In genomic region chr10:73742454-73742734, GRCh38 we compare ENCODE assay signal across 14 cellular contexts. TPM values are rescaled to one million over a fixed set of nuclear protein-coding genes. Genes with fewer than 3 reads are reported as not detected.
DNase-seq lines count a peak whose midpoint lies in the region; ATAC-seq and TF ChIP-seq lines count a peak whose summit lies in the region.
"Had no signal": no experiment of that assay in that cellular context is flagged by ENCODE, and none has a peak within 500 bp of the region (broad histone marks: within the 10 kb centered on the region; RNA-seq: fewer than 3 reads in every experiment).

No MANE protein-coding gene starts in this region.

- peaks cover 0 to 11% of the 10 kb centered on the region in 2 donors for H3K4me1 ChIP-seq in aorta (ENCODE audit: control insufficient read depth in 1 of 2, insufficient read depth in 2 of 2, low read length in 2 of 2)

- no peak overlapping the region for H3K9ac ChIP-seq in SU-DHL-6 (ENCODE audit: low read length)

- H3K9me3 Mint-ChIP-seq in activated T-cell treated with anti-CD3 and anti-CD28 coated beads, Interleukin-2, amount 50 U/mL, for 24 hours = no peaks in the 10 kb centered on the region
- H3K9me3 Mint-ChIP-seq in glutamatergic neuron (ENCODE audit: unreplicated experiment) = peaks cover 6% of the 10 kb centered on the region
- no peaks in the 10 kb centered on the region for H3K9me3 Mint-ChIP-seq in stimulated activated effector memory CD8-positive, alpha-beta T cell treated with anti-CD3 and anti-CD28 coated beads, Interleukin-12 subunit alpha, Interleukin-12 subunit beta, amount 100 ng/mL, for 72 hours
- H3K9me3 Mint-ChIP-seq: IgD-negative memory B cell had no signal

- no peaks in the 10 kb centered on the region for H3K27me3 ChIP-seq in SU-DHL-6 (ENCODE audit: low read length)
- no peaks in the 10 kb centered on the region for H3K27me3 ChIP-seq in aorta (ENCODE audit: control insufficient read depth in 1 of 2, insufficient read depth in 2 of 2, low read length in 1 of 2)
- H3K27me3 ChIP-seq: dorsolateral prefrontal cortex, upper lobe of left lung had no signal

- H4K20me1 ChIP-seq in SU-DHL-6 (ENCODE audit: low read depth, low read length) = no peaks in the 10 kb centered on the region; the same call in 1 of the 2 replicates

- peaks cover 73% of the 10 kb centered on the region for H3K36me3 Mint-ChIP-seq in activated T-cell treated with anti-CD3 and anti-CD28 coated beads, Interleukin-2, amount 50 U/mL, for 24 hours (ENCODE audit: low read depth)
- H3K36me3 Mint-ChIP-seq in glutamatergic neuron (ENCODE audit: unreplicated experiment) = no peaks in the 10 kb centered on the region
- peaks cover 75% of the 10 kb centered on the region for H3K36me3 Mint-ChIP-seq in stimulated activated effector memory CD8-positive, alpha-beta T cell treated with anti-CD3 and anti-CD28 coated beads, Interleukin-12 subunit alpha, Interleukin-12 subunit beta, amount 100 ng/mL, for 72 hours

- H3K4me3 ChIP-seq in SU-DHL-6 (ENCODE audit: insufficient read depth, low read length, poor library complexity, severe bottlenecking) = no peak overlapping the region
- no peak overlapping the region for H3K4me3 ChIP-seq in aorta (ENCODE audit: low read length in 2 of 2)

- ATAC-seq in stimulated activated effector memory CD8-positive, alpha-beta T cell treated with anti-CD3 and anti-CD28 coated beads, Interleukin-12 subunit alpha, Interleukin-12 subunit beta, amount 100 ng/mL, for 72 hours = no peak
- no peak for ATAC-seq in HG02852 (IDR thresholded peaks at IDR 0.05; ENCODE audit: unreplicated experiment)
- ATAC-seq in aorta (ENCODE audit: low FRiP score) = no peak

- intact Hi-C loops in aorta (cut with DNase I) = no loop called here

- no peak overlapping the region for H2AFZ ChIP-seq in SU-DHL-6 (ENCODE audit: low read depth, low read length, severe bottlenecking)

- TF ChIP-seq CTCF in SU-DHL-6 (IDR thresholded peaks at IDR 0.05; ENCODE audit: insufficient read depth, low read length, poor library complexity, severe bottlenecking) (no peak), glutamatergic neuron (IDR thresholded peaks at IDR 0.05; ENCODE audit: partially characterized antibody, unreplicated experiment) (no peak)

- H3F3A ChIP-seq in SU-DHL-6 (ENCODE audit: insufficient read depth) = no peaks in the 10 kb centered on the region

- H3K9me3 ChIP-seq in SU-DHL-6 (ENCODE audit: insufficient read depth, low read length) (no peaks in the 10 kb centered on the region), aorta (ENCODE audit: control insufficient read depth, low read length) (no peaks in the 10 kb centered on the region)
- H3K9me3 ChIP-seq: upper lobe of left lung had no signal

- no peak overlapping the region for H3K27ac ChIP-seq in SU-DHL-6 (ENCODE audit: low read depth, low read length)
- H3K27ac ChIP-seq in aorta (ENCODE audit: low read depth in 1 of 2, low read length in 2 of 2) = no peak overlapping the region

- peak overlapping the region; percentile 83 for H3K4me2 ChIP-seq in SU-DHL-6 (ENCODE audit: low read depth, low read length, poor library complexity, severe bottlenecking)

- H3K79me2 ChIP-seq in SU-DHL-6 (ENCODE audit: insufficient read depth, low read length) = peaks cover 49% of the 10 kb centered on the region

- peaks cover 40% of the 10 kb centered on the region for H3K4me1 Mint-ChIP-seq in activated T-cell treated with anti-CD3 and anti-CD28 coated beads, Interleukin-2, amount 50 U/mL, for 24 hours (ENCODE audit: low read depth)
- H3K4me1 Mint-ChIP-seq in glutamatergic neuron (ENCODE audit: low read depth, unreplicated experiment) = peaks cover 10% of the 10 kb centered on the region
- H3K4me1 Mint-ChIP-seq in stimulated activated effector memory CD8-positive, alpha-beta T cell treated with anti-CD3 and anti-CD28 coated beads, Interleukin-12 subunit alpha, Interleukin-12 subunit beta, amount 100 ng/mL, for 72 hours = peaks cover 33% of the 10 kb centered on the region

- DNase-seq in activated T-cell treated with anti-CD3 and anti-CD28 coated beads, Interleukin-2, amount 50 U/mL, for 24 hours = no peak
- DNase-seq in activated T-cell treated with anti-CD3 and anti-CD28 coated beads, Interleukin-2, amount 50 U/mL, for 1 hour = no peak
- DNase-seq in glutamatergic neuron = no peak
- DNase-seq in stimulated activated effector memory CD8-positive, alpha-beta T cell treated with anti-CD3 and anti-CD28 coated beads, Interleukin-12 subunit alpha, Interleukin-12 subunit beta, amount 100 ng/mL, for 72 hours (ENCODE audit: low spot score in 2 of 2) = no peak
- DNase-seq in GOT3 (lab: John Stamatoyannopoulos, UW) = no peak
- no peak for DNase-seq in aorta
- DNase-seq: amniotic stem cell, dorsolateral prefrontal cortex, NCI-H2029, SW 1271, upper lobe of left lung had no signal

- H3K9me2 ChIP-seq in SU-DHL-6 (replicated peaks; ENCODE audit: insufficient read depth, low read length) = no peaks in the 10 kb centered on the region

- H3K27me3 Mint-ChIP-seq in activated T-cell treated with anti-CD3 and anti-CD28 coated beads, Interleukin-2, amount 50 U/mL, for 24 hours = no peaks in the 10 kb centered on the region
- peaks cover 6% of the 10 kb centered on the region for H3K27me3 Mint-ChIP-seq in glutamatergic neuron (ENCODE audit: unreplicated experiment)
- H3K27me3 Mint-ChIP-seq: IgD-negative memory B cell had no signal

- H3K4me3 Mint-ChIP-seq in activated T-cell treated with anti-CD3 and anti-CD28 coated beads, Interleukin-2, amount 50 U/mL, for 24 hours = peak overlapping the region; percentile 96
- no peak overlapping the region for H3K4me3 Mint-ChIP-seq in glutamatergic neuron (ENCODE audit: unreplicated experiment)
- H3K4me3 Mint-ChIP-seq in stimulated activated effector memory CD8-positive, alpha-beta T cell treated with anti-CD3 and anti-CD28 coated beads, Interleukin-12 subunit alpha, Interleukin-12 subunit beta, amount 100 ng/mL, for 72 hours = peak overlapping the region; percentile 97

- 92 to 96% methylated on average over 5 of the region's 5 CpGs for WGBS in aorta, 2 donors

- no peaks in the 10 kb centered on the region for H3K36me3 ChIP-seq in SU-DHL-6 (ENCODE audit: low read length)
- H3K36me3 ChIP-seq in aorta (ENCODE audit: control insufficient read depth in 1 of 2, insufficient read depth in 2 of 2, low read length in 1 of 2) = no peaks in the 10 kb centered on the region

- peak overlapping the region; percentile 100 for H3K27ac Mint-ChIP-seq in activated T-cell treated with anti-CD3 and anti-CD28 coated beads, Interleukin-2, amount 50 U/mL, for 24 hours
- H3K27ac Mint-ChIP-seq in glutamatergic neuron (ENCODE audit: unreplicated experiment) = peak overlapping the region; percentile 100
- peak overlapping the region; percentile 100 for H3K27ac Mint-ChIP-seq in stimulated activated effector memory CD8-positive, alpha-beta T cell treated with anti-CD3 and anti-CD28 coated beads, Interleukin-12 subunit alpha, Interleukin-12 subunit beta, amount 100 ng/mL, for 72 hours

RNA-seq across cellular contexts. Expression of gene SEC24C, which starts 1.8 kb away (rescaled TPM):
- total RNA-seq in glutamatergic neuron (ENCODE audit: unreplicated experiment) (91.1 TPM), aorta (10 to 100 TPM; 61.4 to 69.3 TPM)
- polyA plus RNA-seq in aorta = 10 to 100 TPM; 13.5 to 49.4 TPM

RNA-seq across cellular contexts. Expression of gene CHCHD1, which starts 39.5 kb away (rescaled TPM):
- 30.9 TPM for total RNA-seq in glutamatergic neuron (ENCODE audit: unreplicated experiment)
- total RNA-seq in aorta = 10 to 100 TPM; 13.2 to 13.7 TPM
- 10 to 100 TPM; 30.2 to 58.9 TPM for polyA plus RNA-seq in aorta

RNA-seq across cellular contexts. Expression of gene ZSWIM8, which starts 43.0 kb away (rescaled TPM):
- 165 TPM for total RNA-seq in glutamatergic neuron (ENCODE audit: unreplicated experiment)
- total RNA-seq in aorta = 100 to 1,000 TPM; 116 to 137 TPM
- 100 to 1,000 TPM in 1 of 2 donors, 10 to 100 TPM in 1; 75.1 to 314 TPM for polyA plus RNA-seq in aorta

RNA-seq across cellular contexts. Expression of gene AGAP5, which starts 44.5 kb away (rescaled TPM):
- total RNA-seq in glutamatergic neuron (ENCODE audit: unreplicated experiment) = 10.9 TPM
- 10 to 100 TPM in 1 of 2 donors, 1 to 10 TPM in 1; 8.1 to 13.2 TPM for total RNA-seq in aorta
- 1 to 10 TPM; 1.5 to 5.4 TPM for polyA plus RNA-seq in aorta
